ENCODE assay signal across 24 cellular contexts in the genomic region with DNA sequence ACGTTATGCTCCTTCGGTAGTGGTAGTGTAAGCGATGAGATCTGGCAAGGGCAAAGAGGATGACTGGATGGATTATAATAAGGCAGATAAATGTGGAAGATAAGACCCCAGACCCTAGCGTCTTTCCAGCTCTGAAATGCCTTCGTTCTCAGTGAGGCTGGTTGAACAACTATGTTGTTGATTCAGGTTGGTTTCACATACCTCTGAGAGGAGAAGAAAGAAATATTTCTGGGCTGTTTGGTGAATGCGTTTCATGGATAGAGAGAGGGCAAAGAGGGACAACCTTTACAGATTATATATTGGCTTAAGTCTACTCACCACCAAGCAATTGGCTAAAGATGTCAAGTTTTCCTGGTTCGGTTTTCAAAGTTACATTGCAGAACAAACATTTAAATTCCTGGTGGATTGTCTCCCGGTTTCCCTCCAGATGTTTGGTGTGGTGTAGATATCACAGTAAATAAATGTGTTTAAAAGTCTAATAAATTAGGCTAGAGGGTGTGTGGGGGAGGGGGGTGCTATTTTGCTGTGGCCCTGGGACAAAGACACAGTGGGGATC.
A peak's percentile ranks its signal among the peaks of the same experiment; 100 is the strongest.
DNase-seq lines count a peak whose midpoint lies in the region; ATAC-seq and TF ChIP-seq lines count a peak whose summit lies in the region.
"Had no signal": no experiment of that assay in that cellular context is flagged by ENCODE, and none has a peak within 500 bp of the region (broad histone marks: within the 10 kb centered on the region; RNA-seq: fewer than 3 reads in every experiment).

No MANE protein-coding gene starts in this region.

- no peak overlapping the region for H2AFZ ChIP-seq in fibroblast of lung (ENCODE audit: low read length)
- no peak overlapping the region for H2AFZ ChIP-seq in trophoblast cell (ENCODE audit: insufficient read depth, low read length, poor library complexity)

- H3K4ac ChIP-seq in trophoblast cell (ENCODE audit: low read depth, low read length) = no peak overlapping the region

- no peaks in the 10 kb centered on the region for H4K20me1 ChIP-seq in fibroblast of lung (ENCODE audit: control insufficient read depth, extremely low read depth, insufficient read depth, low read length)

- H3K14ac ChIP-seq in trophoblast cell (ENCODE audit: low read length) = no peak overlapping the region

- no peak overlapping the region for H3K27ac Mint-ChIP-seq in T-helper 17 cell
- H3K27ac Mint-ChIP-seq: activated CD8-positive, alpha-beta T cell treated with anti-CD3 and anti-CD28 coated beads for 36 hours; activated naive CD4-positive, alpha-beta T cell treated with anti-CD3 and anti-CD28 coated beads, Interleukin-2, amount 50 U/mL, for 72 hours; activated T-helper 2 cell treated with anti-CD3 and anti-CD28 coated beads, Interferon-gamma antibody, Interleukin-2, Interleukin-4, amounts not matched to agents 10 μg/mL and 5 μg/mL and 100 μg/mL, durations not matched to agents 14 hours and 24 hours and 36 hours; natural killer cell treated with Interleukin-12 subunit alpha and Interleukin-12 subunit beta and Interleukin-15 and Interleukin-18, amount 100 ng/mL, for 72 hours had no signal

- peaks cover 2% of the 10 kb centered on the region for H3K79me1 ChIP-seq in trophoblast cell (ENCODE audit: low read length)

- H3K4me2 ChIP-seq in fibroblast of lung (ENCODE audit: extremely low read depth, insufficient read depth, low read length) (peak overlapping the region; percentile 80), trophoblast cell (ENCODE audit: low read length) (peak overlapping the region; percentile 11)
- H3K4me2 ChIP-seq: A549 had no signal

- no peak overlapping the region for H3K4me3 Mint-ChIP-seq in T-helper 17 cell
- H3K4me3 Mint-ChIP-seq: activated CD8-positive, alpha-beta T cell treated with anti-CD3 and anti-CD28 coated beads for 36 hours; natural killer cell treated with Interleukin-12 subunit alpha and Interleukin-12 subunit beta and Interleukin-15 and Interleukin-18, amount 100 ng/mL, for 72 hours had no signal

- no peaks in the 10 kb centered on the region for H3K4me1 Mint-ChIP-seq in T-helper 17 cell

- no peaks in the 10 kb centered on the region for H3K9me3 ChIP-seq in SJSA1 (replicated peaks)
- no peaks in the 10 kb centered on the region for H3K9me3 ChIP-seq in fibroblast of lung (ENCODE audit: control insufficient read depth, insufficient read depth, low read depth, low read length)
- H3K9me3 ChIP-seq in trophoblast cell (ENCODE audit: insufficient read depth, low read depth, low read length) = no peaks in the 10 kb centered on the region
- no peaks in the 10 kb centered on the region for H3K9me3 ChIP-seq in T-helper 17 cell (ENCODE audit: control insufficient read depth, low read length, poor library complexity, severe bottlenecking)
- H3K9me3 ChIP-seq: A549, HAP-1, MG63, thoracic aorta had no signal

- WGBS in trophoblast cell (ENCODE audit: extremely low coverage, insufficient coverage, insufficient read length) = no CpG with 5 or more reads among the region's 8 CpGs

- no peak overlapping the region for H4K12ac ChIP-seq in trophoblast cell (ENCODE audit: low read depth, low read length)

- no peak overlapping the region for H4K91ac ChIP-seq in trophoblast cell (ENCODE audit: low read depth, low read length)

- ATAC-seq in GM21825 (IDR thresholded peaks at IDR 0.05; ENCODE audit: unreplicated experiment) (no peak), T-helper 17 cell (no peak), omental fat pad (ENCODE audit: low FRiP score) (no peak)
- ATAC-seq: A549; activated CD8-positive, alpha-beta T cell treated with anti-CD3 and anti-CD28 coated beads for 36 hours; activated naive CD4-positive, alpha-beta T cell treated with anti-CD3 and anti-CD28 coated beads, Interleukin-2, amount 50 U/mL, for 72 hours; natural killer cell treated with Interleukin-12 subunit alpha and Interleukin-12 subunit beta and Interleukin-15 and Interleukin-18, amount 100 ng/mL, for 72 hours had no signal

- no peak overlapping the region for H2BK120ac ChIP-seq in trophoblast cell (ENCODE audit: insufficient read depth, low read length, poor library complexity)

- H3K27me3 Mint-ChIP-seq in T-helper 17 cell = peaks cover 28% of the 10 kb centered on the region

- no peak for TF ChIP-seq CTCF in AG04449 (IDR thresholded peaks at IDR 0.05; ENCODE audit: insufficient read depth, low read length, missing control alignments)
- TF ChIP-seq CTCF in fibroblast of lung (conservative IDR thresholded peaks at IDR 0.05 in 1 of 2, IDR thresholded peaks at IDR 0.05 in 1 of 2; ENCODE audit: low read depth in 1 of 2, low read length in 2 of 2) = no peak
- no peak for TF ChIP-seq CTCF in omental fat pad (IDR thresholded peaks at IDR 0.05)

- H3K18ac ChIP-seq in trophoblast cell (ENCODE audit: low read length) = no peak overlapping the region

- no peak overlapping the region for H4K8ac ChIP-seq in trophoblast cell (ENCODE audit: low read depth, low read length)

- H3K36me3 ChIP-seq in SJSA1 (no peaks in the 10 kb centered on the region), fibroblast of lung (ENCODE audit: control insufficient read depth, insufficient read depth, low read length) (no peaks in the 10 kb centered on the region), trophoblast cell (ENCODE audit: control insufficient read depth in 1 of 2, insufficient read depth in 2 of 2, low read length in 2 of 2) (no peaks in the 10 kb centered on the region)
- H3K36me3 ChIP-seq: HAP-1, MG63, thoracic aorta had no signal

- no peak overlapping the region for H2BK5ac ChIP-seq in trophoblast cell (ENCODE audit: low read depth, low read length, poor library complexity)

- DNase-seq in AG04449 (ENCODE audit: low read depth, low spot score) (no peak), SJSA1 (ENCODE audit: low read depth in 1 of 2, low spot score in 2 of 2) (no peak), fibroblast of lung (ENCODE audit: low read depth in 2 of 2) (peak in 1 of 2 donors; percentile 49), trophoblast cell (peak in 1 of 2 donors; percentile 51), T-helper 17 cell (no peak), HCEC 1CT (no peak), omental fat pad (ENCODE audit: low spot score) (no peak)
- DNase-seq: activated CD4-positive, alpha-beta T cell treated with anti-CD3 and anti-CD28 coated beads for 1 hour; activated CD8-positive, alpha-beta T cell treated with anti-CD3 and anti-CD28 coated beads for 36 hours; DMS153; KG1; NCI-H2081; NCI-H345; NCI-H748 treated with DMSO at 0.1 percent for 48 hours; stimulated activated naive CD4-positive, alpha-beta T cell had no signal

- H3K4me1 ChIP-seq in SJSA1 (replicated peaks) = peaks cover 29% of the 10 kb centered on the region
- peaks cover 16% of the 10 kb centered on the region for H3K4me1 ChIP-seq in fibroblast of lung (ENCODE audit: control insufficient read depth, extremely low read depth, insufficient read depth, low read length)
- peaks cover 8 to 19% of the 10 kb centered on the region in 2 experiments for H3K4me1 ChIP-seq in trophoblast cell (ENCODE audit: control insufficient read depth in 1 of 2, insufficient read depth in 2 of 2, low read length in 2 of 2)
- H3K4me1 ChIP-seq: HAP-1 had no signal

- POLR2A ChIA-PET in AG04449 (lab: Yijun Ruan, JAX) = interaction anchor here (0.6 to 1.6 kb wide), 2 partner anchors 14 to 530 kb away, joined by 3 to 14 read pairs; no protein-coding TSS in a partner anchor

- no peak overlapping the region for H3K23ac ChIP-seq in trophoblast cell (ENCODE audit: low read length)

- H3K27me3 ChIP-seq in SJSA1 (replicated peaks) (no peaks in the 10 kb centered on the region), fibroblast of lung (ENCODE audit: control insufficient read depth, insufficient read depth, low read length) (peaks cover 11% of the 10 kb centered on the region), trophoblast cell (ENCODE audit: insufficient read depth, low read length) (no peaks in the 10 kb centered on the region)
- H3K27me3 ChIP-seq: MG63 had no signal

- H3K9ac ChIP-seq in fibroblast of lung (ENCODE audit: insufficient read depth, low read length) (no peak overlapping the region), trophoblast cell (ENCODE audit: low read length) (no peak overlapping the region)

- H3K36me3 Mint-ChIP-seq in T-helper 17 cell (ENCODE audit: low read depth) = no peaks in the 10 kb centered on the region
- H3K36me3 Mint-ChIP-seq: activated naive CD4-positive, alpha-beta T cell treated with anti-CD3 and anti-CD28 coated beads, Interleukin-2, amount 50 U/mL, for 72 hours; natural killer cell treated with Interleukin-12 subunit alpha and Interleukin-12 subunit beta and Interleukin-15 and Interleukin-18, amount 100 ng/mL, for 72 hours had no signal

- no peak overlapping the region for H2BK12ac ChIP-seq in trophoblast cell (ENCODE audit: low read length)

- H3K79me2 ChIP-seq in fibroblast of lung (ENCODE audit: control insufficient read depth, insufficient read depth, low read length) (no peaks in the 10 kb centered on the region), trophoblast cell (ENCODE audit: control insufficient read depth, insufficient read depth, low read length, poor library complexity) (no peaks in the 10 kb centered on the region)

- CTCF ChIA-PET in AG04449 (lab: Yijun Ruan, JAX) = interaction anchor here (1.2 to 2.1 kb wide), 4 partner anchors 10 to 125 kb away, joined by 3 to 13 read pairs (median 4); no protein-coding TSS in a partner anchor

- 0 out of 2 replicates have a peak overlapping the region, but pooled peaks have one; percentile 15 for H3K4me3 ChIP-seq in AG04449 (ENCODE audit: low read depth, low read length)
- no peak overlapping the region for H3K4me3 ChIP-seq in SJSA1
- H3K4me3 ChIP-seq in fibroblast of lung (replicated peaks in 1 of 4; ENCODE audit: control extremely low read depth in 1 of 4, insufficient read depth in 1 of 4, low read depth in 3 of 4, low read length in 4 of 4) = peak overlapping the region in 1 of 4 experiments; percentile 10
- no peak overlapping the region for H3K4me3 ChIP-seq in trophoblast cell (ENCODE audit: low read depth, low read length)
- H3K4me3 ChIP-seq: A549, HAP-1, MG63, SK-N-MC, thoracic aorta had no signal

- no peak overlapping the region for H2AK5ac ChIP-seq in trophoblast cell (ENCODE audit: low read length)

- H3K27ac ChIP-seq in SJSA1 = peak overlapping the region; percentile 71
- H3K27ac ChIP-seq in fibroblast of lung (ENCODE audit: insufficient read depth, low read length) = no peak overlapping the region
- H3K27ac ChIP-seq in trophoblast cell (ENCODE audit: low read depth, low read length) = no peak overlapping the region
- H3K27ac ChIP-seq: A549, SK-N-MC, thoracic aorta had no signal
